Comparison of ENCODE assay signal across 1 cellular context in the genomic region with DNA sequence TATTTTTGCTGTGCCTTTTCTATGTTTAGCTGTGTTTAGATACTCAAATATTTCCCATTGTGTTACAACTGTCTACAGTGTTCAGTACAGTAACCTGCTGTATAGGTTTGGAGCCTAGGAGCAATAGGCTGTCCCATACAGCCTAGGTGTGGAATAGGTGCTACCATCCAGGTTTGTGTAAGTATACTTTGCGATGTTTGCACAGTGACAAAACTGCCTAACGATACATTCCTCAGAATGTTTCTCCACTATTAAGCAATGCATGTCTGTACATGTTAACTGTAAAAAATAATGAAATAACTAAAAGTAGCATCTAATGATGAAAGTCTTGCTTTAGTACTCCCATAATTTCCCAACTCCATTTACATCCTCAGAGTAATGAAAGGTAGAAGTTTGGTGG.
TF ChIP-seq lines count a peak whose summit lies in the region.

No MANE protein-coding gene starts in this region.

TF ChIP-seq in HepG2, 621 proteins besides CTCF, POLR2A, EP300 and RAD21:
- TF ChIP-seq SIN3A (IDR thresholded peaks at IDR 0.05; ENCODE audit: borderline replicate concordance, low read depth, low read length): no peak
- TF ChIP-seq CEBPG (CRISPR knock-in tag; IDR thresholded peaks at IDR 0.05): peak; percentile 61
- no peak for TF ChIP-seq ZNF572 (CRISPR knock-in tag; IDR thresholded peaks at IDR 0.05)
- TF ChIP-seq, protein P1, sequence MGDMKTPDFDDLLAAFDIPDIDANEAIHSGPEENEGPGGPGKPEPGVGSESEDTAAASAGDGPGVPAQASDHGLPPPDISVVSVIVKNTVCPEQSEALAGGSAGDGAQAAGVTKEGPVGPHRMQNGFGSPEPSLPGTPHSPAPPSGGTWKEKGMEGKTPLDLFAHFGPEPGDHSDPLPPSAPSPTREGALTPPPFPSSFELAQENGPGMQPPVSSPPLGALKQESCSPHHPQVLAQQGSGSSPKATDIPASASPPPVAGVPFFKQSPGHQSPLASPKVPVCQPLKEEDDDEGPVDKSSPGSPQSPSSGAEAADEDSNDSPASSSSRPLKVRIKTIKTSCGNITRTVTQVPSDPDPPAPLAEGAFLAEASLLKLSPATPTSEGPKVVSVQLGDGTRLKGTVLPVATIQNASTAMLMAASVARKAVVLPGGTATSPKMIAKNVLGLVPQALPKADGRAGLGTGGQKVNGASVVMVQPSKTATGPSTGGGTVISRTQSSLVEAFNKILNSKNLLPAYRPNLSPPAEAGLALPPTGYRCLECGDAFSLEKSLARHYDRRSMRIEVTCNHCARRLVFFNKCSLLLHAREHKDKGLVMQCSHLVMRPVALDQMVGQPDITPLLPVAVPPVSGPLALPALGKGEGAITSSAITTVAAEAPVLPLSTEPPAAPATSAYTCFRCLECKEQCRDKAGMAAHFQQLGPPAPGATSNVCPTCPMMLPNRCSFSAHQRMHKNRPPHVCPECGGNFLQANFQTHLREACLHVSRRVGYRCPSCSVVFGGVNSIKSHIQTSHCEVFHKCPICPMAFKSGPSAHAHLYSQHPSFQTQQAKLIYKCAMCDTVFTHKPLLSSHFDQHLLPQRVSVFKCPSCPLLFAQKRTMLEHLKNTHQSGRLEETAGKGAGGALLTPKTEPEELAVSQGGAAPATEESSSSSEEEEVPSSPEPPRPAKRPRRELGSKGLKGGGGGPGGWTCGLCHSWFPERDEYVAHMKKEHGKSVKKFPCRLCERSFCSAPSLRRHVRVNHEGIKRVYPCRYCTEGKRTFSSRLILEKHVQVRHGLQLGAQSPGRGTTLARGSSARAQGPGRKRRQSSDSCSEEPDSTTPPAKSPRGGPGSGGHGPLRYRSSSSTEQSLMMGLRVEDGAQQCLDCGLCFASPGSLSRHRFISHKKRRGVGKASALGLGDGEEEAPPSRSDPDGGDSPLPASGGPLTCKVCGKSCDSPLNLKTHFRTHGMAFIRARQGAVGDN (CRISPR knock-in tag; IDR thresholded peaks at IDR 0.05): no peak
- TF ChIP-seq, protein P2, sequence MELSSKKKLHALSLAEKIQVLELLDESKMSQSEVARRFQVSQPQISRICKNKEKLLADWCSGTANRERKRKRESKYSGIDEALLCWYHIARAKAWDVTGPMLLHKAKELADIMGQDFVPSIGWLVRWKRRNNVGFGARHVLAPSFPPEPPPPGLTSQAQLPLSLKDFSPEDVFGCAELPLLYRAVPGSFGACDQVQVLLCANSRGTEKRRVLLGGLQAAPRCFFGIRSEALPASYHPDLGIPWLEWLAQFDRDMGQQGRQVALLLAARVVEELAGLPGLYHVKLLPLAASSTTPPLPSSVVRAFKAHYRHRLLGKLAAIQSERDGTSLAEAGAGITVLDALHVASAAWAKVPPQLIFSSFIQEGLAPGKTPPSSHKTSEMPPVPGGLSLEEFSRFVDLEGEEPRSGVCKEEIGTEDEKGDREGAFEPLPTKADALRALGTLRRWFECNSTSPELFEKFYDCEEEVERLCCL (CRISPR knock-in tag; IDR thresholded peaks at IDR 0.05; ENCODE audit: borderline replicate concordance): no peak
- TF ChIP-seq, protein P3, sequence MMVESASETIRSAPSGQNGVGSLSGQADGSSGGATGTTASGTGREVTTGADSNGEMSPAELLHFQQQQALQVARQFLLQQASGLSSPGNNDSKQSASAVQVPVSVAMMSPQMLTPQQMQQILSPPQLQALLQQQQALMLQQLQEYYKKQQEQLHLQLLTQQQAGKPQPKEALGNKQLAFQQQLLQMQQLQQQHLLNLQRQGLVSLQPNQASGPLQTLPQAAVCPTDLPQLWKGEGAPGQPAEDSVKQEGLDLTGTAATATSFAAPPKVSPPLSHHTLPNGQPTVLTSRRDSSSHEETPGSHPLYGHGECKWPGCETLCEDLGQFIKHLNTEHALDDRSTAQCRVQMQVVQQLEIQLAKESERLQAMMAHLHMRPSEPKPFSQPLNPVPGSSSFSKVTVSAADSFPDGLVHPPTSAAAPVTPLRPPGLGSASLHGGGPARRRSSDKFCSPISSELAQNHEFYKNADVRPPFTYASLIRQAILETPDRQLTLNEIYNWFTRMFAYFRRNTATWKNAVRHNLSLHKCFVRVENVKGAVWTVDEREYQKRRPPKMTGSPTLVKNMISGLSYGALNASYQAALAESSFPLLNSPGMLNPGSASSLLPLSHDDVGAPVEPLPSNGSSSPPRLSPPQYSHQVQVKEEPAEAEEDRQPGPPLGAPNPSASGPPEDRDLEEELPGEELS (CRISPR knock-in tag; IDR thresholded peaks at IDR 0.05): no peak
- no peak for TF ChIP-seq ZNF101 (CRISPR knock-in tag; IDR thresholded peaks at IDR 0.05; ENCODE audit: borderline replicate concordance, low read depth)
- TF ChIP-seq FOXA3 (CRISPR knock-in tag; IDR thresholded peaks at IDR 0.05): peak; percentile 30; the same call in 1 of the 2 replicates
- TF ChIP-seq ZNF12 (CRISPR knock-in tag; IDR thresholded peaks at IDR 0.05): peak; percentile 64
- TF ChIP-seq FOXA1 (IDR thresholded peaks at IDR 0.05): no peak
- peak; percentile 50; the same call in 1 of the 2 replicates for TF ChIP-seq FOXA1 (CRISPR knock-in tag; IDR thresholded peaks at IDR 0.05)
- TF ChIP-seq CEBPB (IDR thresholded peaks at IDR 0.05; ENCODE audit: borderline replicate concordance, low read depth, low read length): peak; percentile 61; the same call in 1 of the 2 replicates
